In genomic region chr14:50791201-50791600, GRCh38 we compare ENCODE assay signal across 13 cellular contexts. TPM values are rescaled to one million over a fixed set of nuclear protein-coding genes. Genes with fewer than 3 reads are reported as not detected.
DNase-seq lines count a peak whose midpoint lies in the region; ATAC-seq and TF ChIP-seq lines count a peak whose summit lies in the region.
"Had no signal": no experiment of that assay in that cellular context is flagged by ENCODE, and none has a peak within 500 bp of the region (broad histone marks: within the 10 kb centered on the region; RNA-seq: fewer than 3 reads in every experiment).

No MANE protein-coding gene starts in this region.

- no peak overlapping the region for H4K8ac ChIP-seq in trophoblast cell (ENCODE audit: low read depth, low read length)

- H3K23ac ChIP-seq in trophoblast cell (ENCODE audit: low read length): no peak overlapping the region

- no CpG with 5 or more reads among the region's 3 CpGs for WGBS in trophoblast cell (ENCODE audit: extremely low coverage, insufficient coverage, insufficient read length)

- H3K36me3 ChIP-seq in Karpas-422 (ENCODE audit: insufficient read depth, low read length) (peaks cover 14% of the 10 kb centered on the region), neutrophil (peaks cover 79% of the 10 kb centered on the region), trophoblast cell (ENCODE audit: control insufficient read depth in 1 of 2, insufficient read depth in 2 of 2, low read length in 2 of 2) (peaks cover 0 to 2% of the 10 kb centered on the region in 2 experiments)

- H3K9me3 Mint-ChIP-seq in activated T-cell treated with anti-CD3 and anti-CD28 coated beads, Interleukin-2, amount 50 U/mL, for 72 hours: no peaks in the 10 kb centered on the region
- no peaks in the 10 kb centered on the region for H3K9me3 Mint-ChIP-seq in activated T-cell treated with anti-CD3 and anti-CD28 coated beads, Interleukin-2, amount 50 U/mL, for 4 hours

- no peak overlapping the region for H2BK5ac ChIP-seq in trophoblast cell (ENCODE audit: low read depth, low read length, poor library complexity)

- H3K4me3 Mint-ChIP-seq in activated T-cell treated with anti-CD3 and anti-CD28 coated beads, Interleukin-2, amount 50 U/mL, for 72 hours: peak overlapping the region; percentile 67 to 83
- H3K4me3 Mint-ChIP-seq in activated T-cell treated with anti-CD3 and anti-CD28 coated beads, Interleukin-2, amount 50 U/mL, for 4 hours: no peak overlapping the region

- peaks cover 0 to 7% of the 10 kb centered on the region in 2 donors for H3K36me3 Mint-ChIP-seq in activated T-cell treated with anti-CD3 and anti-CD28 coated beads, Interleukin-2, amount 50 U/mL, for 72 hours (ENCODE audit: insufficient read depth in 2 of 2)
- H3K36me3 Mint-ChIP-seq in activated T-cell treated with anti-CD3 and anti-CD28 coated beads, Interleukin-2, amount 50 U/mL, for 4 hours (ENCODE audit: insufficient read depth): peaks cover 31% of the 10 kb centered on the region

- no peak overlapping the region for H2AK5ac ChIP-seq in trophoblast cell (ENCODE audit: low read length)

- no peaks in the 10 kb centered on the region for H3K79me1 ChIP-seq in trophoblast cell (ENCODE audit: low read length)

- H3K4me3 ChIP-seq in Karpas-422 (ENCODE audit: low read length): peak overlapping the region; percentile 59; the same call in 1 of the 2 replicates
- H3K4me3 ChIP-seq in neutrophil (ENCODE audit: low read depth in 1 of 2, low read length in 1 of 2): no peak overlapping the region
- H3K4me3 ChIP-seq in trophoblast cell (ENCODE audit: low read depth, low read length): no peak overlapping the region
- H3K4me3 ChIP-seq: esophagus squamous epithelium, tibial nerve had no signal

- H2AFZ ChIP-seq in Karpas-422 (ENCODE audit: low read length) (no peak overlapping the region), trophoblast cell (ENCODE audit: insufficient read depth, low read length, poor library complexity) (no peak overlapping the region)

- H3K79me2 ChIP-seq in Karpas-422 (ENCODE audit: low read length) (peaks cover 13% of the 10 kb centered on the region; the same call in 1 of the 2 replicates), trophoblast cell (ENCODE audit: control insufficient read depth, insufficient read depth, low read length, poor library complexity) (no peaks in the 10 kb centered on the region)

- no peaks in the 10 kb centered on the region for H3K27me3 ChIP-seq in Karpas-422 (ENCODE audit: low read length)
- H3K27me3 ChIP-seq in neutrophil: no peaks in the 10 kb centered on the region
- H3K27me3 ChIP-seq in trophoblast cell (ENCODE audit: insufficient read depth, low read length): no peaks in the 10 kb centered on the region
- H3K27me3 ChIP-seq: esophagus squamous epithelium, tibial nerve had no signal

- H3K4me1 ChIP-seq in Karpas-422 (ENCODE audit: low read length): peaks cover 98% of the 10 kb centered on the region
- no peaks in the 10 kb centered on the region for H3K4me1 ChIP-seq in neutrophil (ENCODE audit: control insufficient read depth in 1 of 2, insufficient read depth in 1 of 2, low read depth in 1 of 2, low read length in 1 of 2)
- no peaks in the 10 kb centered on the region for H3K4me1 ChIP-seq in trophoblast cell (ENCODE audit: control insufficient read depth in 1 of 2, insufficient read depth in 2 of 2, low read length in 2 of 2)

- no peak for DNase-seq in activated T-cell treated with anti-CD3 and anti-CD28 coated beads, Interleukin-2, amount 50 U/mL, for 72 hours
- no peak for DNase-seq in activated T-cell treated with anti-CD3 and anti-CD28 coated beads, Interleukin-2, amount 50 U/mL, for 4 hours
- DNase-seq in Karpas-422 (no peak), DMS53 treated with DMSO at 0.1 percent for 48 hours (lab: John Stamatoyannopoulos, UW; ENCODE audit: unreplicated experiment) (no peak), trophoblast cell (no peak)
- DNase-seq in stimulated activated CD4-positive, alpha-beta T cell treated with anti-CD3 and anti-CD28 coated beads, Interleukin-15, amount 100 ng/mL, for 24 hours: no peak
- DNase-seq: activated T-cell treated with anti-CD3 and anti-CD28 coated beads for 4 hours, cerebellar nuclear complex, esophagus squamous epithelium, NCI-H1048 had no signal

- no peak for ATAC-seq in activated T-cell treated with anti-CD3 and anti-CD28 coated beads, Interleukin-2, amount 50 U/mL, for 72 hours (replicated peaks in 1 of 2)
- ATAC-seq in activated T-cell treated with anti-CD3 and anti-CD28 coated beads, Interleukin-2, amount 50 U/mL, for 4 hours: no peak
- ATAC-seq in GM21576 (IDR thresholded peaks at IDR 0.05; ENCODE audit: unreplicated experiment): peak; percentile 31

- no peak for TF ChIP-seq CTCF in neutrophil (IDR thresholded peaks at IDR 0.05)

- H3K27ac ChIP-seq in Karpas-422 (ENCODE audit: low read length) (peak overlapping the region; percentile 67), neutrophil (peak overlapping the region; percentile 3), trophoblast cell (ENCODE audit: low read depth, low read length) (no peak overlapping the region)
- H3K27ac ChIP-seq: esophagus squamous epithelium, tibial nerve had no signal

- H2BK120ac ChIP-seq in trophoblast cell (ENCODE audit: insufficient read depth, low read length, poor library complexity): no peak overlapping the region

- H3K4ac ChIP-seq in trophoblast cell (ENCODE audit: low read depth, low read length): no peak overlapping the region

- H4K91ac ChIP-seq in trophoblast cell (ENCODE audit: low read depth, low read length): no peak overlapping the region

- no peak overlapping the region for H4K12ac ChIP-seq in trophoblast cell (ENCODE audit: low read depth, low read length)

- no peak overlapping the region for H2BK12ac ChIP-seq in trophoblast cell (ENCODE audit: low read length)

- H3K9me2 ChIP-seq in Karpas-422 (replicated peaks; ENCODE audit: insufficient read depth, low read length): no peaks in the 10 kb centered on the region

- H3K4me2 ChIP-seq in Karpas-422 (ENCODE audit: low read depth, low read length, poor library complexity, severe bottlenecking) (peak overlapping the region; percentile 66), trophoblast cell (ENCODE audit: low read length) (no peak overlapping the region)

- no peaks in the 10 kb centered on the region for H3K27me3 Mint-ChIP-seq in activated T-cell treated with anti-CD3 and anti-CD28 coated beads, Interleukin-2, amount 50 U/mL, for 72 hours (ENCODE audit: low read depth)
- H3K27me3 Mint-ChIP-seq in activated T-cell treated with anti-CD3 and anti-CD28 coated beads, Interleukin-2, amount 50 U/mL, for 4 hours (ENCODE audit: low read depth): no peaks in the 10 kb centered on the region

- peak overlapping the region; percentile 91 for H3K27ac Mint-ChIP-seq in activated T-cell treated with anti-CD3 and anti-CD28 coated beads, Interleukin-2, amount 50 U/mL, for 72 hours

- H3K4me1 Mint-ChIP-seq in activated T-cell treated with anti-CD3 and anti-CD28 coated beads, Interleukin-2, amount 50 U/mL, for 72 hours (ENCODE audit: low read depth): peaks cover 88% of the 10 kb centered on the region
- H3K4me1 Mint-ChIP-seq in activated T-cell treated with anti-CD3 and anti-CD28 coated beads, Interleukin-2, amount 50 U/mL, for 4 hours (ENCODE audit: low read depth): peaks cover 84% of the 10 kb centered on the region

- no peak overlapping the region for H3K18ac ChIP-seq in trophoblast cell (ENCODE audit: low read length)

- H4K20me1 ChIP-seq in Karpas-422 (ENCODE audit: insufficient read depth, low read depth, low read length): peaks cover 19% of the 10 kb centered on the region

- H3K9me3 ChIP-seq in Karpas-422 (ENCODE audit: low read length) (no peaks in the 10 kb centered on the region), neutrophil (no peaks in the 10 kb centered on the region), trophoblast cell (ENCODE audit: insufficient read depth, low read depth, low read length) (no peaks in the 10 kb centered on the region)
- H3K9me3 ChIP-seq: esophagus squamous epithelium, tibial nerve had no signal

- no peak overlapping the region for H3K14ac ChIP-seq in trophoblast cell (ENCODE audit: low read length)

- H3K9ac ChIP-seq in Karpas-422 (ENCODE audit: low read length): peak overlapping the region; percentile 58
- no peak overlapping the region for H3K9ac ChIP-seq in trophoblast cell (ENCODE audit: low read length)

RNA-seq across cellular contexts. Expression of gene NIN, which starts 39.8 kb away (rescaled TPM):
- 10 to 100 TPM; 46.1 to 60.0 TPM for total RNA-seq in activated T-cell treated with anti-CD3 and anti-CD28 coated beads, Interleukin-2, amount 50 U/mL, for 72 hours
- total RNA-seq in activated T-cell treated with anti-CD3 and anti-CD28 coated beads, Interleukin-2, amount 50 U/mL, for 4 hours: 10 to 100 TPM; 43.9 to 50.2 (median 46.5) TPM
- total RNA-seq in Karpas-422 (2014; rRNA removed; shearing (Covaris generic); ENCODE audit: low replicate concordance): 59.4 and 85.6 TPM in 2 replicates
- 9.6 TPM in 2 replicates for polyA plus RNA-seq in trophoblast cell (2013)
